Comparison of ENCODE assay signal across 1 cellular context in genomic region chr9:133153227-133154096, GRCh38.
A peak's percentile ranks its signal among the peaks of the same experiment; 100 is the strongest.
TF ChIP-seq lines count a peak whose summit lies in the region.

No MANE protein-coding gene starts in this region.

TF ChIP-seq in HepG2, 621 proteins besides CTCF, POLR2A, EP300 and RAD21 (continued from another document and continues in another):
- no peak for TF ChIP-seq ZNF646 (CRISPR knock-in tag; IDR thresholded peaks at IDR 0.05)
- no peak for TF ChIP-seq ZUFSP (CRISPR knock-in tag; IDR thresholded peaks at IDR 0.05; ENCODE audit: borderline replicate concordance)
- TF ChIP-seq SMARCC2 (IDR thresholded peaks at IDR 0.05): no peak
- TF ChIP-seq ZNF224 (CRISPR knock-in tag; IDR thresholded peaks at IDR 0.05): no peak
- TF ChIP-seq ELK4 (CRISPR knock-in tag; IDR thresholded peaks at IDR 0.05; ENCODE audit: borderline replicate concordance): no peak
- no peak for TF ChIP-seq ATF1 (CRISPR knock-in tag; IDR thresholded peaks at IDR 0.05)
- TF ChIP-seq KLF16 (CRISPR knock-in tag; IDR thresholded peaks at IDR 0.05): 0 out of 4 replicates have a peak, but pooled peaks of 1 of the 2 experiments have one; percentile 22
- no peak for TF ChIP-seq FOXA1 (IDR thresholded peaks at IDR 0.05)
- TF ChIP-seq FOXA1 (CRISPR knock-in tag; IDR thresholded peaks at IDR 0.05): 0 out of 2 replicates have a peak, but pooled peaks have one; percentile 49
- 0 out of 2 replicates have a peak, but pooled peaks have one; percentile 26 for TF ChIP-seq CBFB (CRISPR knock-in tag; IDR thresholded peaks at IDR 0.05)
- no peak for TF ChIP-seq ZNF678 (CRISPR knock-in tag; IDR thresholded peaks at IDR 0.05)
- TF ChIP-seq KDM6A (CRISPR knock-in tag; IDR thresholded peaks at IDR 0.05; ENCODE audit: low read depth): no peak
- TF ChIP-seq ZNF672 (CRISPR knock-in tag; IDR thresholded peaks at IDR 0.05): 0 out of 2 replicates have a peak, but pooled peaks have one; percentile 27
- TF ChIP-seq HNF1B (CRISPR knock-in tag; IDR thresholded peaks at IDR 0.05): no peak
- 0 out of 2 replicates have a peak, but pooled peaks have one; percentile 24 for TF ChIP-seq RARA (CRISPR knock-in tag; IDR thresholded peaks at IDR 0.05)
- no peak for TF ChIP-seq UBTF (CRISPR knock-in tag; IDR thresholded peaks at IDR 0.05)
- peak; percentile 35; the same call in 1 of the 2 replicates for TF ChIP-seq ELF1 (CRISPR knock-in tag; IDR thresholded peaks at IDR 0.05)
- no peak for TF ChIP-seq ZSCAN5A (CRISPR knock-in tag; IDR thresholded peaks at IDR 0.05; ENCODE audit: borderline replicate concordance)
- no peak for TF ChIP-seq ZNF883 (CRISPR knock-in tag; IDR thresholded peaks at IDR 0.05; ENCODE audit: not compliant biosample characterization)
- TF ChIP-seq ZBTB26 (CRISPR knock-in tag; IDR thresholded peaks at IDR 0.05; ENCODE audit: borderline replicate concordance): no peak
- no peak for TF ChIP-seq GPBP1L1 (CRISPR knock-in tag; IDR thresholded peaks at IDR 0.05)
- TF ChIP-seq SMYD3 (CRISPR knock-in tag; IDR thresholded peaks at IDR 0.05): no peak
- TF ChIP-seq FOXK2 (IDR thresholded peaks at IDR 0.05): no peak
- no peak for TF ChIP-seq ZNF556 (CRISPR knock-in tag; IDR thresholded peaks at IDR 0.05; ENCODE audit: borderline replicate concordance)
- TF ChIP-seq GATAD2A (CRISPR knock-in tag; IDR thresholded peaks at IDR 0.05): peak; percentile 54
- no peak for TF ChIP-seq SMAD3 (CRISPR knock-in tag; IDR thresholded peaks at IDR 0.05)
- no peak for TF ChIP-seq MIER2 (CRISPR knock-in tag; IDR thresholded peaks at IDR 0.05)
- peak; percentile 89 for TF ChIP-seq ZNF281 (CRISPR knock-in tag; IDR thresholded peaks at IDR 0.05; ENCODE audit: borderline replicate concordance)
- 0 out of 2 replicates have a peak, but pooled peaks have one; percentile 30 for TF ChIP-seq ZBED4 (CRISPR knock-in tag; IDR thresholded peaks at IDR 0.05; ENCODE audit: borderline replicate concordance)
- TF ChIP-seq ZNF572 (CRISPR knock-in tag; IDR thresholded peaks at IDR 0.05): no peak
- peak; percentile 58 for TF ChIP-seq CBX1 (IDR thresholded peaks at IDR 0.05; ENCODE audit: low read depth)
